1 cellular context compared by ENCODE assay signal in the genomic region with DNA sequence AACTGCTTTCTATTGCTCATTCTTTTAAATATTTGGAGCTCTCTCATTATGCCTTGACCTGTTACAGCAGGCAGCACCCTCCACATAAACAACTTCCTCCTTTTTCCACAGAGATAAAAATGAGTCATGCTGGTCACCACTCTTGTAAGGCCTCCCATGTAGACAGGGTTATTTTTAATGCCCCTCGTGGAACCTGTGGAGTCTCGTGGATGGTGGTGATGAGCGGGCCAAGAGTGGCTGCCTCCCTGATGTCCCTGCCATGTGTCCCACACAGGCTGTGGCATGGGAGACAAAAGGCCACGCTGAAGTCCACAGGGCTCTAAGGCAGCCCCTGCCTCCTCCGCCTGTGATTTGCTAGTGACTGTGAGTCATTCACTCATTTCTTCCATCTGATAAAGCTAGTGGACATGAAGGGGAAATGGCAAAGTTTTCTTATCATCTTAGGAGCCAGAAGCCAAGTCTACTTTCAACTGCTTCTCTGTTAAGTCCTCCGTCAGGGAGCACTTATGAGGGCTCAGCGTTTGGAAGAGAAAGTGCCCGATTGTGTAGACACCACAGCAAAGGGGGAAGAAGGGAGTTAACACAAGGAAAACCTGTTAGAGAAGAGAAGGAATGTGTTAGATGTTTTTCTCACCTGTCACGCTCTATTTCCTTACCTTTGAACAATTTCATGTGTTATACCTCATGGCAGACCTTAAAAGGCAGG.
TF ChIP-seq lines count a peak whose summit lies in the region.

No MANE protein-coding gene starts in this region.

TF ChIP-seq in K562, 482 proteins besides CTCF, POLR2A, EP300 and RAD21 (continued from another document and continues in another):
- TF ChIP-seq, protein P1, sequence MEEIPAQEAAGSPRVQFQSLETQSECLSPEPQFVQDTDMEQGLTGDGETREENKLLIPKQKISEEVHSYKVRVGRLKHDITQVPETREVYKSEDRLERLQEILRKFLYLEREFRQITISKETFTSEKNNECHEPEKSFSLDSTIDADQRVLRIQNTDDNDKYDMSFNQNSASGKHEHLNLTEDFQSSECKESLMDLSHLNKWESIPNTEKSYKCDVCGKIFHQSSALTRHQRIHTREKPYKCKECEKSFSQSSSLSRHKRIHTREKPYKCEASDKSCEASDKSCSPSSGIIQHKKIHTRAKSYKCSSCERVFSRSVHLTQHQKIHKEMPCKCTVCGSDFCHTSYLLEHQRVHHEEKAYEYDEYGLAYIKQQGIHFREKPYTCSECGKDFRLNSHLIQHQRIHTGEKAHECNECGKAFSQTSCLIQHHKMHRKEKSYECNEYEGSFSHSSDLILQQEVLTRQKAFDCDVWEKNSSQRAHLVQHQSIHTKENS (CRISPR knock-in tag; IDR thresholded peaks at IDR 0.05) = no peak
- TF ChIP-seq SETDB1 (IDR thresholded peaks at IDR 0.05; ENCODE audit: low read length) (no peak), CHD2 (IDR thresholded peaks at IDR 0.05; ENCODE audit: low read depth, low read length) (0 out of 2 replicates have a peak, but pooled peaks have one; percentile 35), NR4A1 (CRISPR knock-in tag; IDR thresholded peaks at IDR 0.05) (no peak), NR4A1 (tag; IDR thresholded peaks at IDR 0.05) (peak; percentile 86), KLF16 (IDR thresholded peaks at IDR 0.05) (no peak), RFX1 (IDR thresholded peaks at IDR 0.05) (no peak), NFRKB (IDR thresholded peaks at IDR 0.05; ENCODE audit: low read depth) (0 out of 2 replicates have a peak, but pooled peaks have one; percentile 53), RUNX1 (IDR thresholded peaks at IDR 0.05; ENCODE audit: low read depth) (no peak), ZNF766 (CRISPR knock-in tag; conservative IDR thresholded peaks at IDR 0.05) (peak; percentile 77; the same call in 1 of the 2 replicates), BRD4 (IDR thresholded peaks at IDR 0.05) (peak; percentile 88), BDP1 (IDR thresholded peaks at IDR 0.05; ENCODE audit: insufficient read depth, insufficient read length) (no peak), THAP12 (CRISPR knock-in tag; IDR thresholded peaks at IDR 0.05) (no peak), YBX1 (IDR thresholded peaks at IDR 0.05) (no peak), FOXK1 (CRISPR knock-in tag; IDR thresholded peaks at IDR 0.05; ENCODE audit: borderline replicate concordance) (no peak), NUFIP1 (IDR thresholded peaks at IDR 0.05; ENCODE audit: partially characterized antibody) (no peak), SMAD4 (CRISPR knock-in tag; conservative IDR thresholded peaks at IDR 0.05) (peak; percentile 76), CTCFL (IDR thresholded peaks at IDR 0.05; ENCODE audit: borderline replicate concordance, insufficient read depth, low read depth, low read length, poor library complexity, severe bottlenecking) (no peak), ZNF239 (CRISPR knock-in tag; IDR thresholded peaks at IDR 0.05) (no peak), NRF1 (conservative IDR thresholded peaks at IDR 0.05 in 1 of 2, IDR thresholded peaks at IDR 0.05 in 1 of 2) (peak in 1 of 2 experiments; percentile 16; a peak in 1 of 4 replicates), NR3C1 (CRISPR knock-in tag; IDR thresholded peaks at IDR 0.05) (no peak), SMARCA5 (IDR thresholded peaks at IDR 0.05) (no peak), ZNF175 (CRISPR knock-in tag; IDR thresholded peaks at IDR 0.05; ENCODE audit: low read depth) (peak; percentile 56), NFATC3 (IDR thresholded peaks at IDR 0.05) (no peak), ZNF24 (IDR thresholded peaks at IDR 0.05) (peak; percentile 99), RBM15 (IDR thresholded peaks at IDR 0.05; ENCODE audit: insufficient read depth, low read length) (no peak), U2AF2 (optimal IDR thresholded peaks at IDR 0.05; ENCODE audit: low read depth, low read length) (no peak), EGR1 (conservative IDR thresholded peaks at IDR 0.05) (peak; percentile 61), ZNF12 (CRISPR knock-in tag; IDR thresholded peaks at IDR 0.05) (no peak), MLX (CRISPR knock-in tag; conservative IDR thresholded peaks at IDR 0.05) (no peak), TRIM24 (IDR thresholded peaks at IDR 0.05) (peak in 1 of 2 experiments; percentile 83; a peak in 3 of 4 replicates), RCOR1 (IDR thresholded peaks at IDR 0.05; ENCODE audit: borderline replicate concordance in 1 of 2, low read depth in 2 of 2, low read length in 2 of 2) (peak; percentile 37 to 88; a peak in 1 of 4 replicates), FOXP1 (CRISPR knock-in tag; IDR thresholded peaks at IDR 0.05) (peak; percentile 34; the same call in 1 of the 2 replicates), SMC3 (conservative IDR thresholded peaks at IDR 0.05; ENCODE audit: insufficient read depth, low read depth, low read length) (no peak), USF2 (CRISPR knock-in tag; IDR thresholded peaks at IDR 0.05) (no peak), ZNF644 (tag; IDR thresholded peaks at IDR 0.05; ENCODE audit: low read depth) (peak; percentile 57; the same call in 1 of the 2 replicates), ZNF274 (IDR thresholded peaks at IDR 0.05; ENCODE audit: borderline replicate concordance, low read depth, low read length) (no peak), TFAP4 (CRISPR knock-in tag; IDR thresholded peaks at IDR 0.05; ENCODE audit: borderline replicate concordance) (peak; percentile 72; the same call in 1 of the 2 replicates), LCOR (CRISPR knock-in tag; IDR thresholded peaks at IDR 0.05) (0 out of 2 replicates have a peak, but pooled peaks have one; percentile 18), HMGN3 (IDR thresholded peaks at IDR 0.05; ENCODE audit: borderline replicate concordance, extremely low read depth, insufficient read length, low read depth, low read length) (peak; percentile 25), PRPF4 (IDR thresholded peaks at IDR 0.05; ENCODE audit: insufficient read depth, low read depth, low read length, poor library complexity, severe bottlenecking) (no peak), GABPB2 (CRISPR knock-in tag; conservative IDR thresholded peaks at IDR 0.05) (no peak), RBM34 (IDR thresholded peaks at IDR 0.05; ENCODE audit: borderline replicate concordance, insufficient read depth, low read length) (no peak), ZBTB34 (CRISPR knock-in tag; IDR thresholded peaks at IDR 0.05) (no peak), MAX (CRISPR knock-in tag; IDR thresholded peaks at IDR 0.05) (peak; percentile 77), NONO (IDR thresholded peaks at IDR 0.05; ENCODE audit: low read depth in 2 of 2, low read length in 1 of 2) (peak in 1 of 2 experiments; percentile 26; a peak in 1 of 4 replicates), EP400 (IDR thresholded peaks at IDR 0.05) (peak; percentile 87), PHF20 (IDR thresholded peaks at IDR 0.05; ENCODE audit: partially characterized antibody) (no peak), HDAC6 (IDR thresholded peaks at IDR 0.05; ENCODE audit: low read depth, low read length) (no peak), ZNF583 (CRISPR knock-in tag; IDR thresholded peaks at IDR 0.05) (no peak), ZNF212 (CRISPR knock-in tag; IDR thresholded peaks at IDR 0.05) (0 out of 2 replicates have a peak, but pooled peaks have one; percentile 24), ZKSCAN1 (IDR thresholded peaks at IDR 0.05; ENCODE audit: low read depth, low read length) (no peak), ZFP1 (CRISPR knock-in tag; IDR thresholded peaks at IDR 0.05) (no peak), TBP (optimal IDR thresholded peaks at IDR 0.05; ENCODE audit: low read depth, low read length) (peak; percentile 52), POLR2AphosphoS5 (IDR thresholded peaks at IDR 0.05; ENCODE audit: control insufficient read depth, insufficient read depth, low read depth, low read length) (peak; percentile 29; the same call in 1 of the 2 replicates)
- TF ChIP-seq, protein P2, sequence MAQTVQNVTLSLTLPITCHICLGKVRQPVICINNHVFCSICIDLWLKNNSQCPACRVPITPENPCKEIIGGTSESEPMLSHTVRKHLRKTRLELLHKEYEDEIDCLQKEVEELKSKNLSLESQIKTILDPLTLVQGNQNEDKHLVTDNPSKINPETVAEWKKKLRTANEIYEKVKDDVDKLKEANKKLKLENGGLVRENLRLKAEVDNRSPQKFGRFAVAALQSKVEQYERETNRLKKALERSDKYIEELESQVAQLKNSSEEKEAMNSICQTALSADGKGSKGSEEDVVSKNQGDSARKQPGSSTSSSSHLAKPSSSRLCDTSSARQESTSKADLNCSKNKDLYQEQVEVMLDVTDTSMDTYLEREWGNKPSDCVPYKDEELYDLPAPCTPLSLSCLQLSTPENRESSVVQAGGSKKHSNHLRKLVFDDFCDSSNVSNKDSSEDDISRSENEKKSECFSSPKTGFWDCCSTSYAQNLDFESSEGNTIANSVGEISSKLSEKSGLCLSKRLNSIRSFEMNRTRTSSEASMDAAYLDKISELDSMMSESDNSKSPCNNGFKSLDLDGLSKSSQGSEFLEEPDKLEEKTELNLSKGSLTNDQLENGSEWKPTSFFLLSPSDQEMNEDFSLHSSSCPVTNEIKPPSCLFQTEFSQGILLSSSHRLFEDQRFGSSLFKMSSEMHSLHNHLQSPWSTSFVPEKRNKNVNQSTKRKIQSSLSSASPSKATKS (CRISPR knock-in tag; IDR thresholded peaks at IDR 0.05) = 0 out of 2 replicates have a peak, but pooled peaks have one; percentile 34
- TF ChIP-seq, protein P3, sequence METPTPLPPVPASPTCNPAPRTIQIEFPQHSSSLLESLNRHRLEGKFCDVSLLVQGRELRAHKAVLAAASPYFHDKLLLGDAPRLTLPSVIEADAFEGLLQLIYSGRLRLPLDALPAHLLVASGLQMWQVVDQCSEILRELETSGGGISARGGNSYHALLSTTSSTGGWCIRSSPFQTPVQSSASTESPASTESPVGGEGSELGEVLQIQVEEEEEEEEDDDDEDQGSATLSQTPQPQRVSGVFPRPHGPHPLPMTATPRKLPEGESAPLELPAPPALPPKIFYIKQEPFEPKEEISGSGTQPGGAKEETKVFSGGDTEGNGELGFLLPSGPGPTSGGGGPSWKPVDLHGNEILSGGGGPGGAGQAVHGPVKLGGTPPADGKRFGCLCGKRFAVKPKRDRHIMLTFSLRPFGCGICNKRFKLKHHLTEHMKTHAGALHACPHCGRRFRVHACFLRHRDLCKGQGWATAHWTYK (CRISPR knock-in tag; IDR thresholded peaks at IDR 0.05) = peak; percentile 97
